ENCODE assay signal across 28 cellular contexts in genomic region chr18:39460136-39460535, GRCh38.
"Had no signal": no experiment of that assay in that cellular context is flagged by ENCODE, and none has a peak within 500 bp of the region (broad histone marks: within the 10 kb centered on the region; RNA-seq: fewer than 3 reads in every experiment).

No MANE protein-coding gene starts in this region.

- H3K4me1 ChIP-seq: breast epithelium had no signal

- DNase-seq: activated CD4-positive, alpha-beta memory T cell treated with anti-CD3 and anti-CD28 coated beads for 36 hours; activated CD4-positive, alpha-beta T cell treated with anti-CD3 and anti-CD28 coated beads, Interleukin-2, amount 10 ng/mL, durations not matched to agents 24 days and 14 days; activated CD4-positive, CD25-positive, alpha-beta regulatory T cell treated with anti-CD3 and anti-CD28 coated beads, Interleukin-2, amount 50 U/mL, for 72 hours; activated CD8-positive, alpha-beta memory T cell treated with anti-CD3 and anti-CD28 coated beads for 24 hours; activated effector memory CD4-positive, alpha-beta T cell treated with anti-CD3 and anti-CD28 coated beads, Interleukin-2, amount 50 U/mL, for 16 hours; activated naive CD4-positive, alpha-beta T cell treated with Interleukin-2 at 50 U/mL for 16 hours; activated naive CD8-positive, alpha-beta T cell treated with anti-CD3 and anti-CD28 coated beads, Interleukin-2, amount 50 U/mL, for 24 hours; activated T-cell treated with anti-CD3 and anti-CD28 coated beads, Interleukin-2, amount 50 U/mL, for 4 hours; amygdala; caudate nucleus; Kasumi-1; KBM-7; NCI-H1048; NCI-H146; NCI-H187 treated with DMSO at 0.1 percent for 48 hours; NCI-H2081 treated with DMSO at 0.1 percent for 48 hours; NCI-H2171 treated with DMSO at 0.1 percent for 48 hours; NCI-H226; NCI-H526; NCI-H82; RPMI8226 had no signal

- H3K36me3 Mint-ChIP-seq: activated CD4-positive, alpha-beta memory T cell treated with anti-CD3 and anti-CD28 coated beads for 36 hours; activated naive CD4-positive, alpha-beta T cell treated with anti-CD3 and anti-CD28 coated beads, Interleukin-2, amount 50 U/mL, for 72 hours; WTC11 had no signal

- H3K27me3 Mint-ChIP-seq: activated CD4-positive, alpha-beta memory T cell treated with anti-CD3 and anti-CD28 coated beads for 36 hours; activated CD4-positive, alpha-beta T cell treated with anti-CD3 and anti-CD28 coated beads, Interleukin-2, amount 10 ng/mL, durations not matched to agents 24 days and 14 days; activated naive CD8-positive, alpha-beta T cell treated with anti-CD3 and anti-CD28 coated beads, Interleukin-2, amount 50 U/mL, for 24 hours had no signal

- H3K4me3 ChIP-seq: breast epithelium, SK-N-MC had no signal

- H3K27ac ChIP-seq: breast epithelium, SK-N-MC had no signal

- H3K27ac Mint-ChIP-seq: activated CD4-positive, alpha-beta memory T cell treated with anti-CD3 and anti-CD28 coated beads for 36 hours; activated CD4-positive, alpha-beta T cell treated with anti-CD3 and anti-CD28 coated beads, Interleukin-2, amount 10 ng/mL, durations not matched to agents 24 days and 14 days; activated naive CD4-positive, alpha-beta T cell treated with anti-CD3 and anti-CD28 coated beads, Interleukin-2, amount 50 U/mL, for 72 hours; activated naive CD8-positive, alpha-beta T cell treated with anti-CD3 and anti-CD28 coated beads, Interleukin-2, amount 50 U/mL, for 24 hours; T-helper 2 cell treated with Interferon-gamma antibody and Interleukin-4, amounts not matched to agents 5 μg/mL and 100 μg/mL, for 36 hours; WTC11 had no signal

- H3K27me3 ChIP-seq: breast epithelium had no signal

- H3K9me3 ChIP-seq: breast epithelium had no signal

- H3K36me3 ChIP-seq: breast epithelium had no signal

- H3K4me1 Mint-ChIP-seq: activated CD4-positive, alpha-beta T cell treated with anti-CD3 and anti-CD28 coated beads, Interleukin-2, amount 10 ng/mL, durations not matched to agents 24 days and 14 days had no signal

- ATAC-seq: activated naive CD4-positive, alpha-beta T cell treated with anti-CD3 and anti-CD28 coated beads, Interleukin-2, amount 50 U/mL, for 72 hours; activated naive CD8-positive, alpha-beta T cell treated with anti-CD3 and anti-CD28 coated beads, Interleukin-2, amount 50 U/mL, for 24 hours; activated T-cell treated with anti-CD3 and anti-CD28 coated beads, Interleukin-2, amount 50 U/mL, for 4 hours; Panc1; Right ventricle myocardium inferior; WTC11 had no signal

- H3K4me3 Mint-ChIP-seq: activated CD4-positive, alpha-beta memory T cell treated with anti-CD3 and anti-CD28 coated beads for 36 hours; activated CD4-positive, alpha-beta T cell treated with anti-CD3 and anti-CD28 coated beads, Interleukin-2, amount 10 ng/mL, durations not matched to agents 24 days and 14 days; activated naive CD8-positive, alpha-beta T cell treated with anti-CD3 and anti-CD28 coated beads, Interleukin-2, amount 50 U/mL, for 24 hours; activated T-cell treated with anti-CD3 and anti-CD28 coated beads, Interleukin-2, amount 50 U/mL, for 4 hours; T-helper 2 cell treated with Interferon-gamma antibody and Interleukin-4, amounts not matched to agents 5 μg/mL and 100 μg/mL, for 36 hours; WTC11 had no signal
